ENCODE assay signal across 17 cellular contexts in genomic region chr9:3403315-3403714, GRCh38.
DNase-seq lines count a peak whose midpoint lies in the region; ATAC-seq and TF ChIP-seq lines count a peak whose summit lies in the region.
"Had no signal": no experiment of that assay in that cellular context is flagged by ENCODE, and none has a peak within 500 bp of the region (broad histone marks: within the 10 kb centered on the region; RNA-seq: fewer than 3 reads in every experiment).

No MANE protein-coding gene starts in this region.

- H3K4me3 ChIP-seq in Karpas-422 (ENCODE audit: low read length) (no peak overlapping the region), epithelial cell of esophagus (ENCODE audit: low read length) (no peak overlapping the region), upper lobe of right lung (no peak overlapping the region), Peyer's patch (no peak overlapping the region)
- H3K4me3 ChIP-seq: HAP-1 had no signal

- TF ChIP-seq CTCF in epithelial cell of esophagus (IDR thresholded peaks at IDR 0.05; ENCODE audit: insufficient read depth, low read depth, low read length, missing control alignments) (no peak), upper lobe of right lung (IDR thresholded peaks at IDR 0.05) (no peak), Peyer's patch (IDR thresholded peaks at IDR 0.05) (no peak)

- peaks cover 2% of the 10 kb centered on the region for H3K36me3 Mint-ChIP-seq in activated T-cell treated with anti-CD3 and anti-CD28 coated beads, Interleukin-2, amount 50 U/mL, for 4 hours (ENCODE audit: insufficient read depth)

- ATAC-seq in activated T-cell treated with anti-CD3 and anti-CD28 coated beads, Interleukin-2, amount 50 U/mL, for 4 hours, result peak; percentile 93 to 96
- ATAC-seq in SK-N-SH treated with all-trans-retinoic acid at 6 μM for 48 hours, result no peak
- ATAC-seq in upper lobe of right lung, result no peak
- ATAC-seq: PC-3 had no signal

- H3K79me2 ChIP-seq in Karpas-422 (ENCODE audit: low read length), result no peaks in the 10 kb centered on the region

- DNase-seq in activated T-cell treated with anti-CD3 and anti-CD28 coated beads, Interleukin-2, amount 50 U/mL, for 4 hours, result no peak
- no peak for DNase-seq in activated T-cell treated with anti-CD3 and anti-CD28 coated beads, Interleukin-2, amount 50 U/mL, for 48 hours
- DNase-seq in Karpas-422, result no peak
- peak; percentile 34 for DNase-seq in epithelial cell of esophagus (ENCODE audit: low read depth)
- no peak for DNase-seq in upper lobe of right lung
- no peak for DNase-seq in Peyer's patch
- DNase-seq in AML-193 (lab: John Stamatoyannopoulos, UW), result no peak
- DNase-seq: Kasumi-1, MM.1S, NCI-H1092 treated with DMSO at 0.1 percent for 48 hours, NCI-H1694 treated with DMSO at 0.1 percent for 48 hours, NCI-H446, NCI-H82, PC-3 had no signal

- no peaks in the 10 kb centered on the region for H3K9me2 ChIP-seq in Karpas-422 (replicated peaks; ENCODE audit: insufficient read depth, low read length)

- no peaks in the 10 kb centered on the region for H3K36me3 ChIP-seq in Karpas-422 (ENCODE audit: insufficient read depth, low read length)
- H3K36me3 ChIP-seq in upper lobe of right lung, result no peaks in the 10 kb centered on the region
- H3K36me3 ChIP-seq in Peyer's patch, result no peaks in the 10 kb centered on the region
- H3K36me3 ChIP-seq: HAP-1 had no signal

- H2AFZ ChIP-seq in Karpas-422 (ENCODE audit: low read length), result peak overlapping the region; percentile 1; the same call in 1 of the 2 replicates

- H3K9me3 Mint-ChIP-seq in activated T-cell treated with anti-CD3 and anti-CD28 coated beads, Interleukin-2, amount 50 U/mL, for 4 hours, result no peaks in the 10 kb centered on the region

- H3K9ac ChIP-seq in Karpas-422 (ENCODE audit: low read length), result no peak overlapping the region

- no peak overlapping the region for H3K4me2 ChIP-seq in Karpas-422 (ENCODE audit: low read depth, low read length, poor library complexity, severe bottlenecking)

- peaks cover 10% of the 10 kb centered on the region for H3K4me1 ChIP-seq in Karpas-422 (ENCODE audit: low read length)
- no peaks in the 10 kb centered on the region for H3K4me1 ChIP-seq in upper lobe of right lung
- H3K4me1 ChIP-seq in Peyer's patch, result peaks cover 0 to 8% (median 0%) of the 10 kb centered on the region in 4 donors

- intact Hi-C loops in upper lobe of right lung (cut with DNase I), result no loop called here

- H3K27me3 ChIP-seq in Karpas-422 (ENCODE audit: low read length), result no peaks in the 10 kb centered on the region
- no peaks in the 10 kb centered on the region for H3K27me3 ChIP-seq in upper lobe of right lung
- H3K27me3 ChIP-seq in Peyer's patch, result no peaks in the 10 kb centered on the region

- peaks cover 39% of the 10 kb centered on the region for H3K4me1 Mint-ChIP-seq in activated T-cell treated with anti-CD3 and anti-CD28 coated beads, Interleukin-2, amount 50 U/mL, for 4 hours (ENCODE audit: low read depth)

- no peaks in the 10 kb centered on the region for H3K9me3 ChIP-seq in Karpas-422 (ENCODE audit: low read length)
- H3K9me3 ChIP-seq in upper lobe of right lung, result no peaks in the 10 kb centered on the region
- H3K9me3 ChIP-seq in Peyer's patch, result no peaks in the 10 kb centered on the region
- H3K9me3 ChIP-seq: HAP-1 had no signal

- no peaks in the 10 kb centered on the region for H3K27me3 Mint-ChIP-seq in activated T-cell treated with anti-CD3 and anti-CD28 coated beads, Interleukin-2, amount 50 U/mL, for 4 hours (ENCODE audit: low read depth)

- TF ChIP-seq POLR2A in Peyer's patch (IDR thresholded peaks at IDR 0.05), result no peak

- no peak overlapping the region for H3K27ac ChIP-seq in Karpas-422 (ENCODE audit: low read length)
- no peak overlapping the region for H3K27ac ChIP-seq in upper lobe of right lung
- H3K27ac ChIP-seq in Peyer's patch, result no peak overlapping the region
- H3K27ac ChIP-seq: C4-2B had no signal

- H4K20me1 ChIP-seq in Karpas-422 (ENCODE audit: insufficient read depth, low read depth, low read length), result no peaks in the 10 kb centered on the region

- H3K4me3 Mint-ChIP-seq in activated T-cell treated with anti-CD3 and anti-CD28 coated beads, Interleukin-2, amount 50 U/mL, for 4 hours, result peak overlapping the region; percentile 41

TF ChIP-seq in SK-N-SH treated with all-trans-retinoic acid at 6 μM for 48 hours, 23 proteins besides CTCF, POLR2A, EP300 and RAD21:
- TF ChIP-seq ISL1 (CRISPR knock-in tag; IDR thresholded peaks at IDR 0.05) (0 out of 2 replicates have a peak, but pooled peaks have one; percentile 40), PATZ1 (CRISPR knock-in tag; IDR thresholded peaks at IDR 0.05; ENCODE audit: borderline replicate concordance) (no peak)

Comparison
In these comparisons a context has a peak if more than half of its experiments do, and no peak if none do; other contexts are left out.
1. ATAC-seq: peak in activated T-cell treated with anti-CD3 and anti-CD28 coated beads, Interleukin-2, amount 50 U/mL, for 4 hours (2 of 2); none in SK-N-SH treated with all-trans-retinoic acid at 6 μM for 48 hours (single experiment) and upper lobe of right lung (single experiment).